ENCODE assay signal across 1 cellular context in genomic region chr6:30614044-30614842, GRCh38.
TF ChIP-seq lines count a peak whose summit lies in the region.

No MANE protein-coding gene starts in this region.

TF ChIP-seq in GM12878, 131 proteins besides CTCF, POLR2A, EP300 and RAD21 (continued from another document):
- TF ChIP-seq BCL3 (IDR thresholded peaks at IDR 0.05; ENCODE audit: borderline replicate concordance, insufficient read depth, low read depth, low read length, poor library complexity, severe bottlenecking) (no peak), BACH1 (IDR thresholded peaks at IDR 0.05; ENCODE audit: borderline replicate concordance) (peak; percentile 75)
